20 cellular contexts compared by ENCODE assay signal in genomic region chr21:16427587-16428087, GRCh38.
"Had no signal": no experiment of that assay in that cellular context is flagged by ENCODE, and none has a peak within 500 bp of the region (broad histone marks: within the 10 kb centered on the region; RNA-seq: fewer than 3 reads in every experiment).

No MANE protein-coding gene starts in this region.

- FAIRE-seq: keratinocyte had no signal

- H3K27me3 Mint-ChIP-seq: activated CD4-positive, alpha-beta T cell treated with anti-CD3 and anti-CD28 coated beads, Interleukin-2, amount 10 ng/mL, durations not matched to agents 7 days and 5 days; activated naive CD8-positive, alpha-beta T cell; activated T-helper 17 cell treated with anti-CD3 and anti-CD28 coated beads, Interleukin-2, amount 50 U/mL, for 72 hours; progenitor cell of endocrine pancreas had no signal

- H3K9me3 ChIP-seq: adrenal gland, ascending aorta, colonic mucosa, heart left ventricle, spleen, testis had no signal

- ATAC-seq: activated T-helper 17 cell treated with anti-CD3 and anti-CD28 coated beads, Interleukin-2, amount 50 U/mL, for 72 hours; natural killer cell had no signal

- DNase-seq: activated CD4-positive, alpha-beta T cell treated with anti-CD3 and anti-CD28 coated beads, Interleukin-2, amount 10 ng/mL, durations not matched to agents 7 days and 5 days; activated CD4-positive, CD25-positive, alpha-beta regulatory T cell treated with anti-CD3 and anti-CD28 coated beads, Interleukin-2, amount 50 U/mL, for 72 hours; activated naive CD4-positive, alpha-beta T cell; activated T-cell treated with anti-CD3 and anti-CD28 coated beads, Interleukin-2, amount 50 U/mL, for 1 hour; colonic mucosa; heart left ventricle; natural killer cell; retina; spleen; stimulated activated CD4-positive, alpha-beta T cell treated with anti-CD3 and anti-CD28 coated beads, Interleukin-4, amount 100 ng/mL, for 1 hour; stimulated activated naive CD4-positive, alpha-beta T cell; testis; trophoblast cell had no signal

- H3K4me3 Mint-ChIP-seq: activated CD4-positive, alpha-beta T cell treated with anti-CD3 and anti-CD28 coated beads, Interleukin-2, amount 10 ng/mL, durations not matched to agents 7 days and 5 days; activated naive CD8-positive, alpha-beta T cell; activated T-helper 17 cell treated with anti-CD3 and anti-CD28 coated beads, Interleukin-2, amount 50 U/mL, for 72 hours; natural killer cell had no signal

- H3K4me1 Mint-ChIP-seq: activated CD4-positive, alpha-beta T cell treated with anti-CD3 and anti-CD28 coated beads, Interleukin-2, amount 10 ng/mL, durations not matched to agents 7 days and 5 days; activated T-helper 17 cell treated with anti-CD3 and anti-CD28 coated beads, Interleukin-2, amount 50 U/mL, for 72 hours; natural killer cell had no signal

- H3K9me3 Mint-ChIP-seq: activated CD4-positive, alpha-beta T cell treated with anti-CD3 and anti-CD28 coated beads, Interleukin-2, amount 10 ng/mL, durations not matched to agents 7 days and 5 days; activated T-helper 17 cell treated with anti-CD3 and anti-CD28 coated beads, Interleukin-2, amount 50 U/mL, for 72 hours had no signal

- H3K4me1 ChIP-seq: ascending aorta, colonic mucosa, spleen had no signal

- H3K36me3 ChIP-seq: adrenal gland, ascending aorta, colonic mucosa, heart left ventricle, spleen had no signal

- H3K27ac ChIP-seq: colonic mucosa, spleen had no signal

- H3K4me3 ChIP-seq: adrenal gland, ascending aorta, colonic mucosa, heart left ventricle, lung, spleen, testis had no signal

- H3K36me3 Mint-ChIP-seq: activated naive CD8-positive, alpha-beta T cell; natural killer cell had no signal

- H3K27ac Mint-ChIP-seq: activated CD4-positive, alpha-beta T cell treated with anti-CD3 and anti-CD28 coated beads, Interleukin-2, amount 10 ng/mL, durations not matched to agents 7 days and 5 days; activated naive CD8-positive, alpha-beta T cell; activated T-helper 17 cell treated with anti-CD3 and anti-CD28 coated beads, Interleukin-2, amount 50 U/mL, for 72 hours; natural killer cell; progenitor cell of endocrine pancreas had no signal

- H3K27me3 ChIP-seq: adrenal gland, ascending aorta, colonic mucosa, heart left ventricle, spleen, testis had no signal
